15 cellular contexts compared by ENCODE assay signal in the genomic region with DNA sequence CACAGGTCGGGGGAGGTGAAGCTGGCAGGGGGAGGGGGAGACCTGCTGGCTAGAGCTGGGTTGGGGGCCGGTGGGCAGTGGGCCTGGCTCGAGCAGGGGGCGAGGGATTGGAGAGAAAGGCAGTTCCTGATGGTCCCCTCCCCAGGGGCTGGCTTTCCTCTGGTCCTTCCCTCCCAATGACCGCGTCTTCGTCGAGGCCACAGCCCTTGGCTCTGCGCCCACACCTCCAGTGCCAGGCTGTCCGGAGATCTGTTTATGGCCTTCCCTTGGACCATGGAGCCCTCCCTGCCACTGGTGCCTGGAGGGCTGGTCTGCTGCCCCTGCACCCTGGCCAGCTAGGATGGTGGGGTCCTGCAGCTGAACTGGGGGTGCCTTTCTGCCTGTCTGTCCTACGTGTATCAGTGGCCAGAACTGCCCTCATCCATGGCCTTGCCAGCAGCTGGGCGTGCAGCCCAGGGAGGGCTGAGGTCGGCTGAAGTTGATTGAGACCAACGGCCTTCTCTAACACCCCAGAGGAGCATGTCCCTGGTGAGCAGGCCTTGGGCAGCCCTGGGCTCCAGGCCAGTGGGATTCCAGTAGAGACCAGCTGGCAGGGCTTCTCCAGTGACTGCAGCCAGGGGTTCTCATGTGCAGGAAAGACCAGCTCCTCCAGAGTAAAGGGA. TPM values are rescaled to one million over a fixed set of nuclear protein-coding genes. Genes with fewer than 3 reads are reported as not detected.
DNase-seq lines count a peak whose midpoint lies in the region; ATAC-seq and TF ChIP-seq lines count a peak whose summit lies in the region.
"Had no signal": no experiment of that assay in that cellular context is flagged by ENCODE, and none has a peak within 500 bp of the region (broad histone marks: within the 10 kb centered on the region; RNA-seq: fewer than 3 reads in every experiment).

No MANE protein-coding gene starts in this region.

- no peak for TF ChIP-seq CTCF in ascending aorta (IDR thresholded peaks at IDR 0.05)
- TF ChIP-seq CTCF in left ventricle myocardium inferior (IDR thresholded peaks at IDR 0.05; ENCODE audit: borderline replicate concordance) = no peak

- peaks cover 0 to 100% (median 11%) of the 10 kb centered on the region in 11 experiments; a peak in 11 of 22 replicates for H4K20me1 ChIP-seq in BLaER1 treated with 17β-estradiol and CSF1 and Interleukin-3, amounts not matched to agents 10 nM and 100 nM

- H3K4me2 ChIP-seq in BLaER1 treated with 17β-estradiol and CSF1 and Interleukin-3, amounts not matched to agents 10 nM and 100 nM = peak overlapping the region; percentile 43 to 94 (median 88)

- H3K36me3 Mint-ChIP-seq in stimulated activated effector memory CD8-positive, alpha-beta T cell treated with anti-CD3 and anti-CD28 coated beads, Interleukin-12 subunit alpha, Interleukin-12 subunit beta, amount 100 ng/mL, for 72 hours = peaks cover 15% of the 10 kb centered on the region

- H3K27me3 ChIP-seq in BLaER1 treated with 17β-estradiol and CSF1 and Interleukin-3, amounts not matched to agents 10 nM and 100 nM = no peaks in the 10 kb centered on the region
- H3K27me3 ChIP-seq in ascending aorta (no peaks in the 10 kb centered on the region), left ventricle myocardium inferior (ENCODE audit: low read depth) (no peaks in the 10 kb centered on the region)
- H3K27me3 ChIP-seq: vagina had no signal

- peaks cover 0 to 43% (median 39%) of the 10 kb centered on the region in 11 experiments; a peak in 18 of 22 replicates for H3K9me3 ChIP-seq in BLaER1 treated with 17β-estradiol and CSF1 and Interleukin-3, amounts not matched to agents 10 nM and 100 nM (replicated peaks in 1 of 11)
- no peaks in the 10 kb centered on the region for H3K9me3 ChIP-seq in ascending aorta
- H3K9me3 ChIP-seq in left ventricle myocardium inferior (replicated peaks) = no peaks in the 10 kb centered on the region
- H3K9me3 ChIP-seq: vagina had no signal

- H3K4me3 Mint-ChIP-seq in stimulated activated effector memory CD8-positive, alpha-beta T cell treated with anti-CD3 and anti-CD28 coated beads, Interleukin-12 subunit alpha, Interleukin-12 subunit beta, amount 100 ng/mL, for 72 hours = no peak overlapping the region
- H3K4me3 Mint-ChIP-seq: activated CD8-positive, alpha-beta T cell treated with anti-CD3 and anti-CD28 coated beads, Interleukin-2, amount 10 ng/mL, durations not matched to agents 7 days and 5 days had no signal

- peaks cover 96 to 100% (median 99%) of the 10 kb centered on the region in 10 experiments for H3K4me1 ChIP-seq in BLaER1 treated with 17β-estradiol and CSF1 and Interleukin-3, amounts not matched to agents 10 nM and 100 nM
- H3K4me1 ChIP-seq in ascending aorta (peaks cover 11 to 30% of the 10 kb centered on the region in 2 donors), left ventricle myocardium inferior (peaks cover 83% of the 10 kb centered on the region)

- ATAC-seq in sciatic nerve (peak; percentile 53), GM21529 (IDR thresholded peaks at IDR 0.05; ENCODE audit: unreplicated experiment) (no peak)
- no peak for ATAC-seq in stimulated activated effector memory CD8-positive, alpha-beta T cell treated with anti-CD3 and anti-CD28 coated beads, Interleukin-12 subunit alpha, Interleukin-12 subunit beta, amount 100 ng/mL, for 72 hours
- ATAC-seq: activated CD8-positive, alpha-beta T cell treated with anti-CD3 and anti-CD28 coated beads, Interleukin-2, amount 10 ng/mL, durations not matched to agents 7 days and 5 days had no signal

- H3K9me3 Mint-ChIP-seq in stimulated activated effector memory CD8-positive, alpha-beta T cell treated with anti-CD3 and anti-CD28 coated beads, Interleukin-12 subunit alpha, Interleukin-12 subunit beta, amount 100 ng/mL, for 72 hours = no peaks in the 10 kb centered on the region

- peaks cover 21 to 63% (median 32%) of the 10 kb centered on the region in 11 experiments; a peak in 20 of 22 replicates for H3K36me3 ChIP-seq in BLaER1 treated with 17β-estradiol and CSF1 and Interleukin-3, amounts not matched to agents 10 nM and 100 nM
- H3K36me3 ChIP-seq in ascending aorta = peaks cover 19 to 24% of the 10 kb centered on the region in 2 donors
- H3K36me3 ChIP-seq in left ventricle myocardium inferior = peaks cover 30% of the 10 kb centered on the region
- H3K36me3 ChIP-seq: vagina had no signal

- peak overlapping the region in 5 of 10 experiments; percentile 2 to 35 (median 13); a peak in 6 of 20 replicates for H3K4me3 ChIP-seq in BLaER1 treated with 17β-estradiol and CSF1 and Interleukin-3, amounts not matched to agents 10 nM and 100 nM
- H3K4me3 ChIP-seq in ascending aorta (no peak overlapping the region), left ventricle myocardium inferior (no peak overlapping the region)
- H3K4me3 ChIP-seq: lung, vagina had no signal

- intact Hi-C loops in ascending aorta (cut with DNase I) = no loop called here
- intact Hi-C loops in left ventricle myocardium inferior (cut with micrococcal nuclease) = no loop called here
- intact Hi-C loops in sciatic nerve (cut with DNase I) = no loop called here

- peak overlapping the region in 10 of 11 experiments; percentile 7 to 95 (median 83); a peak in 19 of 22 replicates for H3K27ac ChIP-seq in BLaER1 treated with 17β-estradiol and CSF1 and Interleukin-3, amounts not matched to agents 10 nM and 100 nM
- H3K27ac ChIP-seq in ascending aorta (peak overlapping the region; percentile 65 to 78), left ventricle myocardium inferior (replicated peaks) (peak overlapping the region; percentile 85)
- H3K27ac ChIP-seq: vagina had no signal

- no peak for DNase-seq in ascending aorta (ENCODE audit: low spot score in 2 of 2)
- DNase-seq in left ventricle myocardium inferior = peak; percentile 73
- no peak for DNase-seq in sciatic nerve (ENCODE audit: low spot score)
- no peak for DNase-seq in A172 (ENCODE audit: low spot score)
- DNase-seq in OCI-M1 (lab: John Stamatoyannopoulos, UW) = no peak
- no peak for DNase-seq in stimulated activated effector memory CD8-positive, alpha-beta T cell treated with anti-CD3 and anti-CD28 coated beads, Interleukin-12 subunit alpha, Interleukin-12 subunit beta, amount 100 ng/mL, for 72 hours (ENCODE audit: low spot score in 2 of 2)
- DNase-seq: activated CD8-positive, alpha-beta T cell treated with anti-CD3 and anti-CD28 coated beads, Interleukin-2, amount 10 ng/mL, durations not matched to agents 7 days and 5 days; activated gamma-delta T cell; NCI-H1694; NCI-H748 treated with DMSO at 0.1 percent for 48 hours; SHP77 treated with DMSO at 0.1 percent for 48 hours had no signal

- H3K9ac ChIP-seq in BLaER1 treated with 17β-estradiol and CSF1 and Interleukin-3, amounts not matched to agents 10 nM and 100 nM = peak overlapping the region in 10 of 11 experiments; percentile 16 to 81 (median 64); a peak in 17 of 22 replicates

- peaks cover 44% of the 10 kb centered on the region for H3K4me1 Mint-ChIP-seq in stimulated activated effector memory CD8-positive, alpha-beta T cell treated with anti-CD3 and anti-CD28 coated beads, Interleukin-12 subunit alpha, Interleukin-12 subunit beta, amount 100 ng/mL, for 72 hours

- H3K27ac Mint-ChIP-seq in stimulated activated effector memory CD8-positive, alpha-beta T cell treated with anti-CD3 and anti-CD28 coated beads, Interleukin-12 subunit alpha, Interleukin-12 subunit beta, amount 100 ng/mL, for 72 hours = no peak overlapping the region

RNA-seq across cellular contexts. Expression of gene TANGO2, which starts 12.3 kb away (rescaled TPM):
- total RNA-seq in ascending aorta = 26.3 TPM
- total RNA-seq in left ventricle myocardium inferior = 71.7 TPM
- total RNA-seq in sciatic nerve = 28.4 TPM
- total RNA-seq in A172 (2014; rRNA removed; shearing (Covaris generic)) = 29.6 and 36.3 TPM in 2 replicates

RNA-seq across cellular contexts. Expression of gene ARVCF, which starts 16.6 kb away (rescaled TPM):
- total RNA-seq in ascending aorta (252 TPM), left ventricle myocardium inferior (25.4 TPM), sciatic nerve (59.4 TPM)
- 9.3 and 22.7 TPM in 2 replicates for total RNA-seq in A172 (2014; rRNA removed; shearing (Covaris generic))

RNA-seq across cellular contexts. Expression of gene DGCR8, which starts 46.9 kb away (rescaled TPM):
- total RNA-seq in ascending aorta (18.0 TPM), left ventricle myocardium inferior (16.8 TPM), sciatic nerve (37.6 TPM)
- total RNA-seq in A172 (2014; rRNA removed; shearing (Covaris generic)) = 16.2 and 20.1 TPM in 2 replicates
